In genomic region chr12:82858534-82858917, GRCh38 we compare ENCODE assay signal across 18 cellular contexts.
"Had no signal": no experiment of that assay in that cellular context is flagged by ENCODE, and none has a peak within 500 bp of the region (broad histone marks: within the 10 kb centered on the region; RNA-seq: fewer than 3 reads in every experiment).

No MANE protein-coding gene starts in this region.

- FAIRE-seq: urothelium cell line had no signal

- H3K27ac Mint-ChIP-seq: type B pancreatic cell had no signal

- H3K36me3 ChIP-seq: gastrocnemius medialis, heart right ventricle, ovary, right atrium auricular region had no signal

- H3K4me3 Mint-ChIP-seq: naive thymus-derived CD8-positive, alpha-beta T cell; neural crest cell; type B pancreatic cell had no signal

- H3K4me3 ChIP-seq: coronary artery, gastrocnemius medialis, heart right ventricle, mucosa of descending colon, ovary, right atrium auricular region, sigmoid colon, skin epidermis, stomach had no signal

- H3K27me3 Mint-ChIP-seq: naive thymus-derived CD8-positive, alpha-beta T cell; type B pancreatic cell had no signal

- H3K27ac ChIP-seq: coronary artery, gastrocnemius medialis, heart right ventricle, ovary, right atrium auricular region, sigmoid colon, skin epidermis, stomach had no signal

- ATAC-seq: esophagus mucosa; gastrocnemius medialis; mucosa of descending colon; naive thymus-derived CD8-positive, alpha-beta T cell had no signal

- H3K27me3 ChIP-seq: gastrocnemius medialis, heart right ventricle, ovary, right atrium auricular region, sigmoid colon, stomach had no signal

- H3K9me3 ChIP-seq: gastrocnemius medialis, mucosa of descending colon, ovary, right atrium auricular region, sigmoid colon, stomach had no signal

- DNase-seq: effector CD8-positive, alpha-beta T cell; gastrocnemius medialis; heart right ventricle; hypothalamus; mucosa of descending colon; naive thymus-derived CD8-positive, alpha-beta T cell; nucleus accumbens; ovary; sigmoid colon; stimulated activated naive CD4-positive, alpha-beta T cell; stomach had no signal

- H3K4me1 ChIP-seq: gastrocnemius medialis, right atrium auricular region had no signal
